Comparison of ENCODE assay signal across 25 cellular contexts in genomic region chr11:88171982-88172381, GRCh38. TPM values are rescaled to one million over a fixed set of nuclear protein-coding genes. Genes with fewer than 3 reads are reported as not detected.
"Had no signal": no experiment of that assay in that cellular context is flagged by ENCODE, and none has a peak within 500 bp of the region (broad histone marks: within the 10 kb centered on the region; RNA-seq: fewer than 3 reads in every experiment).

No MANE protein-coding gene starts in this region.

- H3K9me3 Mint-ChIP-seq: activated B cell treated with CpG ODN at 0.5 μM for 24 hours; activated T-cell treated with anti-CD3 and anti-CD28 coated beads, Interleukin-2, amount 50 U/mL, for 4 hours; activated T-helper 2 cell treated with anti-CD3 and anti-CD28 coated beads, Interferon-gamma antibody, Interleukin-2, Interleukin-4, amounts not matched to agents 10 μg/mL and 5 μg/mL and 100 μg/mL, durations not matched to agents 14 hours and 24 hours and 36 hours; central memory CD8-positive, alpha-beta T cell; effector memory CD8-positive, alpha-beta T cell; naive thymus-derived CD8-positive, alpha-beta T cell; T-helper 1 cell treated with Interleukin-12 subunit alpha and Interleukin-12 subunit beta and Interleukin-4 antibody, amounts not matched to agents 30 μg/mL and 1 μg/mL, for 36 hours had no signal

- H3K36me3 Mint-ChIP-seq: activated naive CD8-positive, alpha-beta T cell; naive thymus-derived CD8-positive, alpha-beta T cell had no signal

- H3K4me3 ChIP-seq: adrenal gland, ascending aorta, lower lobe of right lung, pancreas, psoas muscle, right atrium auricular region had no signal

- H3K36me3 ChIP-seq: adrenal gland, ascending aorta, brain microvascular endothelial cell, lower lobe of right lung, pancreas, right atrium auricular region had no signal

- ATAC-seq: activated CD4-positive, alpha-beta T cell treated with anti-CD3 and anti-CD28 coated beads for 36 hours; activated T-cell treated with anti-CD3 and anti-CD28 coated beads, Interleukin-2, amount 50 U/mL, for 4 hours; effector memory CD8-positive, alpha-beta T cell; left lobe of liver; lower lobe of right lung; naive thymus-derived CD8-positive, alpha-beta T cell; pancreas; psoas muscle; stimulated activated naive CD8-positive, alpha-beta T cell treated with anti-CD3 and anti-CD28 coated beads, Interleukin-15, Interleukin-2, amounts not matched to agents 100 U/mL and 50 U/mL, for 24 hours had no signal

- H3K27ac ChIP-seq: ascending aorta, brain microvascular endothelial cell, lower lobe of right lung, pancreas, psoas muscle, right atrium auricular region had no signal

- H3K27ac Mint-ChIP-seq: activated B cell treated with CpG ODN at 0.5 μM for 24 hours; activated CD4-positive, alpha-beta T cell treated with anti-CD3 and anti-CD28 coated beads for 36 hours; activated naive CD8-positive, alpha-beta T cell; activated T-helper 2 cell treated with anti-CD3 and anti-CD28 coated beads, Interferon-gamma antibody, Interleukin-2, Interleukin-4, amounts not matched to agents 10 μg/mL and 5 μg/mL and 100 μg/mL, durations not matched to agents 14 hours and 24 hours and 36 hours; effector memory CD8-positive, alpha-beta T cell; naive thymus-derived CD8-positive, alpha-beta T cell; T-helper 1 cell treated with Interleukin-12 subunit alpha and Interleukin-12 subunit beta and Interleukin-4 antibody, amounts not matched to agents 30 μg/mL and 1 μg/mL, for 36 hours had no signal

- H3K4me1 ChIP-seq: pancreas, psoas muscle had no signal

- DNase-seq: activated B cell treated with CpG ODN at 0.5 μM for 24 hours; activated CD4-positive, alpha-beta T cell treated with anti-CD3 and anti-CD28 coated beads for 36 hours; activated CD4-positive, alpha-beta T cell treated with anti-CD3 and anti-CD28 coated beads, Interleukin-2, amount 50 U/mL, for 4 hours; activated CD8-positive, alpha-beta memory T cell treated with anti-CD3 and anti-CD28 coated beads, Interleukin-2, amount 50 U/mL, for 48 hours; activated naive CD4-positive, alpha-beta T cell; activated T-cell treated with anti-CD3 and anti-CD28 coated beads, Interleukin-2, amount 50 U/mL, for 4 hours; brain microvascular endothelial cell; effector memory CD8-positive, alpha-beta T cell; lower lobe of right lung; naive thymus-derived CD8-positive, alpha-beta T cell; pancreas; psoas muscle; stimulated activated CD4-positive, alpha-beta T cell treated with anti-CD3 and anti-CD28 coated beads, Interleukin-4, amount 100 ng/mL, for 24 hours; stimulated activated naive CD8-positive, alpha-beta T cell treated with anti-CD3 and anti-CD28 coated beads, Interleukin-15, Interleukin-2, amounts not matched to agents 100 U/mL and 50 U/mL, for 24 hours; T1000 had no signal

- H3K9me3 ChIP-seq: adrenal gland, ascending aorta, lower lobe of right lung, pancreas, psoas muscle, right atrium auricular region had no signal

- H3K4me3 Mint-ChIP-seq: activated B cell treated with CpG ODN at 0.5 μM for 24 hours; activated CD4-positive, alpha-beta T cell treated with anti-CD3 and anti-CD28 coated beads for 36 hours; activated naive CD8-positive, alpha-beta T cell; activated T-cell treated with anti-CD3 and anti-CD28 coated beads, Interleukin-2, amount 50 U/mL, for 4 hours; central memory CD8-positive, alpha-beta T cell; effector memory CD8-positive, alpha-beta T cell; naive thymus-derived CD8-positive, alpha-beta T cell; T-helper 1 cell treated with Interleukin-12 subunit alpha and Interleukin-12 subunit beta and Interleukin-4 antibody, amounts not matched to agents 30 μg/mL and 1 μg/mL, for 36 hours had no signal

- H3K27me3 Mint-ChIP-seq: central memory CD8-positive, alpha-beta T cell; effector memory CD8-positive, alpha-beta T cell had no signal

- FAIRE-seq: colon, endothelial cell of umbilical vein, pancreas had no signal

- H3K27me3 ChIP-seq: adrenal gland, ascending aorta, brain microvascular endothelial cell, pancreas, right atrium auricular region had no signal

RNA-seq across cellular contexts. Expression of gene RAB38, which starts 3.3 kb away (rescaled TPM):
- total RNA-seq: ascending aorta had no signal
